ENCODE assay signal across 1 cellular context in the genomic region with DNA sequence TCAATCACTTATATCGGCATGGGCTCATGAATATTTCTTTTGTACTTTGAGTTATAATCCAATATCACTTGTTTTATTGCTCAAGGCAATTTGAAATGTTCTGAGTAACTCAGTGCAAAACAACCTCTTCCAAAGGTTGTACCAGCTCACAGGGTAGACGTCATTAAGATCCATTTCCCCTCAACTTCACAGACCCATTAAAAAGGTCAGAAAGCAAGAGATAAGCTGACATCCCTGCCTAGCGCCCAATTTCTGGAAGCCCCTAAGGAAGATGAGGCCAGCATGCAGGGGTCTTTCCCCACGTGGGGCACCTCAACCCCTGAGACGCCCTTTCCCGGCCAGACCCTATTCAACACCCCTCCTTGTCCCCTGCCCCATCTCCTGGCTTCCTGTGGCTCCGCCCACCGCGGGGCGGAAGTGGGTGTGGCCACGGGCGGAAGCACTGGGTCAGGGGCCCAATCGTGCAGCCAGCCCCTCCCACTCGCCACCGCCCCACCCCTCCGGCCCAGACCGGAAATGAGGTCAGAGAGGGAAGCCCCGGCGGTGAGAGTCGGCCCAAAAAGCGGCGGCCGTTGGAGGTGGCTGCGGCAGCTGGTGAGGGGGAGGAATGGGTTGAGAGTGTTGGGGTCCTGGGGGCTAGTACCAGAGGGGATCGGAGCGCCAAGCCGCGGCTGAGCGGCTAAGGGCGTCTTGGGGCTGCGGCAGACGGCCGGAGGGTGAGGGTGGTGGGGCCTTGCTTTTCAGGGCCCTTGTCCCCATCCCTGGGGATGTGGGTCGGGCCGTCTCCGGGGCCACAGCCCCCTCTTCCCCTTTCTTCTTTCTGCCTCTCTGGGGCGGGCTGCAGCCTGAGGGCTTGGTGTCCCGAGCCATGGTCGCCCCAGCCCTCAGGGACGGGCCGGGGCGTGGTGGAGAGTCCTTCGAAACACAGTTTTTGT.
TF ChIP-seq lines count a peak whose summit lies in the region.

Gene GPATCH2L (plus strand): TSS at position 525 of the 935 bp plus-strand sequence. CDS start 2,442 bp downstream, outside the sequence.

TF ChIP-seq in HepG2, 621 proteins besides CTCF, POLR2A, EP300 and RAD21 (continued from another document and continues in another):
- TF ChIP-seq, protein P1, sequence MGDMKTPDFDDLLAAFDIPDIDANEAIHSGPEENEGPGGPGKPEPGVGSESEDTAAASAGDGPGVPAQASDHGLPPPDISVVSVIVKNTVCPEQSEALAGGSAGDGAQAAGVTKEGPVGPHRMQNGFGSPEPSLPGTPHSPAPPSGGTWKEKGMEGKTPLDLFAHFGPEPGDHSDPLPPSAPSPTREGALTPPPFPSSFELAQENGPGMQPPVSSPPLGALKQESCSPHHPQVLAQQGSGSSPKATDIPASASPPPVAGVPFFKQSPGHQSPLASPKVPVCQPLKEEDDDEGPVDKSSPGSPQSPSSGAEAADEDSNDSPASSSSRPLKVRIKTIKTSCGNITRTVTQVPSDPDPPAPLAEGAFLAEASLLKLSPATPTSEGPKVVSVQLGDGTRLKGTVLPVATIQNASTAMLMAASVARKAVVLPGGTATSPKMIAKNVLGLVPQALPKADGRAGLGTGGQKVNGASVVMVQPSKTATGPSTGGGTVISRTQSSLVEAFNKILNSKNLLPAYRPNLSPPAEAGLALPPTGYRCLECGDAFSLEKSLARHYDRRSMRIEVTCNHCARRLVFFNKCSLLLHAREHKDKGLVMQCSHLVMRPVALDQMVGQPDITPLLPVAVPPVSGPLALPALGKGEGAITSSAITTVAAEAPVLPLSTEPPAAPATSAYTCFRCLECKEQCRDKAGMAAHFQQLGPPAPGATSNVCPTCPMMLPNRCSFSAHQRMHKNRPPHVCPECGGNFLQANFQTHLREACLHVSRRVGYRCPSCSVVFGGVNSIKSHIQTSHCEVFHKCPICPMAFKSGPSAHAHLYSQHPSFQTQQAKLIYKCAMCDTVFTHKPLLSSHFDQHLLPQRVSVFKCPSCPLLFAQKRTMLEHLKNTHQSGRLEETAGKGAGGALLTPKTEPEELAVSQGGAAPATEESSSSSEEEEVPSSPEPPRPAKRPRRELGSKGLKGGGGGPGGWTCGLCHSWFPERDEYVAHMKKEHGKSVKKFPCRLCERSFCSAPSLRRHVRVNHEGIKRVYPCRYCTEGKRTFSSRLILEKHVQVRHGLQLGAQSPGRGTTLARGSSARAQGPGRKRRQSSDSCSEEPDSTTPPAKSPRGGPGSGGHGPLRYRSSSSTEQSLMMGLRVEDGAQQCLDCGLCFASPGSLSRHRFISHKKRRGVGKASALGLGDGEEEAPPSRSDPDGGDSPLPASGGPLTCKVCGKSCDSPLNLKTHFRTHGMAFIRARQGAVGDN (CRISPR knock-in tag; IDR thresholded peaks at IDR 0.05), result peak; percentile 70
- TF ChIP-seq NPAS2 (CRISPR knock-in tag; IDR thresholded peaks at IDR 0.05; ENCODE audit: borderline replicate concordance) (no peak), ZNF678 (CRISPR knock-in tag; IDR thresholded peaks at IDR 0.05) (0 out of 2 replicates have a peak, but pooled peaks have one; percentile 62), GZF1 (CRISPR knock-in tag; IDR thresholded peaks at IDR 0.05) (no peak), KMT2B (CRISPR knock-in tag; IDR thresholded peaks at IDR 0.05) (peak; percentile 61; the same call in 1 of the 2 replicates), ZNF556 (CRISPR knock-in tag; IDR thresholded peaks at IDR 0.05; ENCODE audit: borderline replicate concordance) (peak; percentile 63; the same call in 1 of the 2 replicates), ZNF343 (CRISPR knock-in tag; IDR thresholded peaks at IDR 0.05) (0 out of 2 replicates have a peak, but pooled peaks have one; percentile 24), ZNF619 (CRISPR knock-in tag; IDR thresholded peaks at IDR 0.05) (no peak), MEIS1 (CRISPR knock-in tag; IDR thresholded peaks at IDR 0.05; ENCODE audit: borderline replicate concordance) (peak; percentile 65; the same call in 1 of the 2 replicates), CC2D1A (CRISPR knock-in tag; IDR thresholded peaks at IDR 0.05) (no peak), SMARCC2 (IDR thresholded peaks at IDR 0.05) (no peak), FLYWCH1 (CRISPR knock-in tag; IDR thresholded peaks at IDR 0.05) (no peak), POLR2G (IDR thresholded peaks at IDR 0.05; ENCODE audit: low read depth, low read length) (peak; percentile 89), HNRNPLL (IDR thresholded peaks at IDR 0.05; ENCODE audit: low read depth, low read length, poor library complexity, severe bottlenecking) (peak; percentile 46), KMT2A (CRISPR knock-in tag; IDR thresholded peaks at IDR 0.05) (no peak; the same call in 1 of the 2 replicates), ZNF564 (CRISPR knock-in tag; IDR thresholded peaks at IDR 0.05) (no peak), EEA1 (CRISPR knock-in tag; IDR thresholded peaks at IDR 0.05; ENCODE audit: borderline replicate concordance) (no peak), ZNF441 (CRISPR knock-in tag; IDR thresholded peaks at IDR 0.05; ENCODE audit: borderline replicate concordance) (no peak), CREM (IDR thresholded peaks at IDR 0.05) (peak; percentile 87), CREM (CRISPR knock-in tag; IDR thresholded peaks at IDR 0.05) (no peak), ZNF670 (CRISPR knock-in tag; IDR thresholded peaks at IDR 0.05; ENCODE audit: borderline replicate concordance) (no peak), ZMYM3 (CRISPR knock-in tag; IDR thresholded peaks at IDR 0.05) (no peak), ZNF644 (CRISPR knock-in tag; IDR thresholded peaks at IDR 0.05; ENCODE audit: low read depth) (no peak), NR2F2 (IDR thresholded peaks at IDR 0.05; ENCODE audit: borderline replicate concordance, low read depth) (no peak), HNF4A (CRISPR knock-in tag; IDR thresholded peaks at IDR 0.05) (no peak), CERS6 (CRISPR knock-in tag; IDR thresholded peaks at IDR 0.05) (no peak), KAT8 (CRISPR knock-in tag; IDR thresholded peaks at IDR 0.05) (peak; percentile 72; the same call in 1 of the 2 replicates), ADNP (CRISPR knock-in tag; IDR thresholded peaks at IDR 0.05) (no peak), SNRNP70 (IDR thresholded peaks at IDR 0.05; ENCODE audit: low read depth, low read length) (no peak), ZSCAN21 (CRISPR knock-in tag; IDR thresholded peaks at IDR 0.05; ENCODE audit: borderline replicate concordance) (no peak), ZNF430 (CRISPR knock-in tag; IDR thresholded peaks at IDR 0.05) (no peak), IKZF1 (IDR thresholded peaks at IDR 0.05) (no peak), MBD4 (IDR thresholded peaks at IDR 0.05; ENCODE audit: borderline replicate concordance, low read length) (no peak), ZNF549 (CRISPR knock-in tag; IDR thresholded peaks at IDR 0.05) (no peak), ARNTL (CRISPR knock-in tag; IDR thresholded peaks at IDR 0.05) (peak; percentile 70; the same call in 1 of the 2 replicates), SRY (CRISPR knock-in tag; IDR thresholded peaks at IDR 0.05) (no peak), ZFP41 (CRISPR knock-in tag; IDR thresholded peaks at IDR 0.05; ENCODE audit: borderline replicate concordance) (peak; percentile 24; the same call in 1 of the 2 replicates), LCORL (IDR thresholded peaks at IDR 0.05) (peak; percentile 19; the same call in 1 of the 2 replicates), LCORL (CRISPR knock-in tag; IDR thresholded peaks at IDR 0.05) (peak; percentile 33), ZNF766 (CRISPR knock-in tag; IDR thresholded peaks at IDR 0.05; ENCODE audit: borderline replicate concordance) (peak; percentile 48; the same call in 1 of the 2 replicates), ZNF547 (CRISPR knock-in tag; IDR thresholded peaks at IDR 0.05) (no peak; the same call in 1 of the 2 replicates), ZNF850 (CRISPR knock-in tag; conservative IDR thresholded peaks at IDR 0.05) (no peak), RFX3 (CRISPR knock-in tag; IDR thresholded peaks at IDR 0.05) (no peak), ZSCAN25 (CRISPR knock-in tag; IDR thresholded peaks at IDR 0.05) (no peak), ZNF451 (CRISPR knock-in tag; IDR thresholded peaks at IDR 0.05) (no peak), MEF2D (CRISPR knock-in tag; IDR thresholded peaks at IDR 0.05) (no peak; the same call in 1 of the 2 replicates), SMAD9 (CRISPR knock-in tag; IDR thresholded peaks at IDR 0.05) (no peak), ZNF17 (CRISPR knock-in tag; IDR thresholded peaks at IDR 0.05) (no peak), KDM5B (CRISPR knock-in tag; IDR thresholded peaks at IDR 0.05; ENCODE audit: borderline replicate concordance) (peak; percentile 68; the same call in 1 of the 2 replicates), MTF2 (CRISPR knock-in tag; IDR thresholded peaks at IDR 0.05; ENCODE audit: borderline replicate concordance) (no peak), AHR (CRISPR knock-in tag; IDR thresholded peaks at IDR 0.05) (no peak), CREB3 (CRISPR knock-in tag; IDR thresholded peaks at IDR 0.05) (no peak; the same call in 1 of the 2 replicates)
- TF ChIP-seq, protein P2, sequence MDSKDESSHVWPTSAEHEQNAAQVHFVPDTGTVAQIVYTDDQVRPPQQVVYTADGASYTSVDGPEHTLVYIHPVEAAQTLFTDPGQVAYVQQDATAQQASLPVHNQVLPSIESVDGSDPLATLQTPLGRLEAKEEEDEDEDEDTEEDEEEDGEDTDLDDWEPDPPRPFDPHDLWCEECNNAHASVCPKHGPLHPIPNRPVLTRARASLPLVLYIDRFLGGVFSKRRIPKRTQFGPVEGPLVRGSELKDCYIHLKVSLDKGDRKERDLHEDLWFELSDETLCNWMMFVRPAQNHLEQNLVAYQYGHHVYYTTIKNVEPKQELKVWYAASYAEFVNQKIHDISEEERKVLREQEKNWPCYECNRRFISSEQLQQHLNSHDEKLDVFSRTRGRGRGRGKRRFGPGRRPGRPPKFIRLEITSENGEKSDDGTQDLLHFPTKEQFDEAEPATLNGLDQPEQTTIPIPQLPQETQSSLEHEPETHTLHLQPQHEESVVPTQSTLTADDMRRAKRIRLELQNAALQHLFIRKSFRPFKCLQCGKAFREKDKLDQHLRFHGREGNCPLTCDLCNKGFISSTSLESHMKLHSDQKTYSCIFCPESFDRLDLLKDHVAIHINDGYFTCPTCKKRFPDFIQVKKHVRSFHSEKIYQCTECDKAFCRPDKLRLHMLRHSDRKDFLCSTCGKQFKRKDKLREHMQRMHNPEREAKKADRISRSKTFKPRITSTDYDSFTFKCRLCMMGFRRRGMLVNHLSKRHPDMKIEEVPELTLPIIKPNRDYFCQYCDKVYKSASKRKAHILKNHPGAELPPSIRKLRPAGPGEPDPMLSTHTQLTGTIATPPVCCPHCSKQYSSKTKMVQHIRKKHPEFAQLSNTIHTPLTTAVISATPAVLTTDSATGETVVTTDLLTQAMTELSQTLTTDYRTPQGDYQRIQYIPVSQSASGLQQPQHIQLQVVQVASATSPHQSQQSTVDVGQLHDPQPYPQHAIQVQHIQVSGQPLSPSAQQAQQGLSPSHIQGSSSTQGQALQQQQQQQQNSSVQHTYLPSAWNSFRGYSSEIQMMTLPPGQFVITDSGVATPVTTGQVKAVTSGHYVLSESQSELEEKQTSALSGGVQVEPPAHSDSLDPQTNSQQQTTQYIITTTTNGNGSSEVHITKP (CRISPR knock-in tag; IDR thresholded peaks at IDR 0.05; ENCODE audit: low read depth), result no peak
- TF ChIP-seq, protein P3, sequence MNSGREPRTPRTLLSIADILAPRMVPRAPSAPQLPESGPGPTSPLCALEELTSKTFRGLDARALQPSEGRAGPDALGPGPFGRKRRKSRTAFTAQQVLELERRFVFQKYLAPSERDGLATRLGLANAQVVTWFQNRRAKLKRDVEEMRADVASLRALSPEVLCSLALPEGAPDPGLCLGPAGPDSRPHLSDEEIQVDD (CRISPR knock-in tag; IDR thresholded peaks at IDR 0.05; ENCODE audit: borderline replicate concordance), result no peak
- TF ChIP-seq, protein P4, sequence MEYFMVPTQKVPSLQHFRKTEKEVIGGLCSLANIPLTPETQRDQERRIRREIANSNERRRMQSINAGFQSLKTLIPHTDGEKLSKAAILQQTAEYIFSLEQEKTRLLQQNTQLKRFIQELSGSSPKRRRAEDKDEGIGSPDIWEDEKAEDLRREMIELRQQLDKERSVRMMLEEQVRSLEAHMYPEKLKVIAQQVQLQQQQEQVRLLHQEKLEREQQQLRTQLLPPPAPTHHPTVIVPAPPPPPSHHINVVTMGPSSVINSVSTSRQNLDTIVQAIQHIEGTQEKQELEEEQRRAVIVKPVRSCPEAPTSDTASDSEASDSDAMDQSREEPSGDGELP (IDR thresholded peaks at IDR 0.05; ENCODE audit: borderline replicate concordance, low read depth), result no peak; the same call in 1 of the 2 replicates
- TF ChIP-seq, protein P5, sequence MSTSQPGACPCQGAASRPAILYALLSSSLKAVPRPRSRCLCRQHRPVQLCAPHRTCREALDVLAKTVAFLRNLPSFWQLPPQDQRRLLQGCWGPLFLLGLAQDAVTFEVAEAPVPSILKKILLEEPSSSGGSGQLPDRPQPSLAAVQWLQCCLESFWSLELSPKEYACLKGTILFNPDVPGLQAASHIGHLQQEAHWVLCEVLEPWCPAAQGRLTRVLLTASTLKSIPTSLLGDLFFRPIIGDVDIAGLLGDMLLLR (CRISPR knock-in tag; IDR thresholded peaks at IDR 0.05), result no peak
- TF ChIP-seq, protein P6, sequence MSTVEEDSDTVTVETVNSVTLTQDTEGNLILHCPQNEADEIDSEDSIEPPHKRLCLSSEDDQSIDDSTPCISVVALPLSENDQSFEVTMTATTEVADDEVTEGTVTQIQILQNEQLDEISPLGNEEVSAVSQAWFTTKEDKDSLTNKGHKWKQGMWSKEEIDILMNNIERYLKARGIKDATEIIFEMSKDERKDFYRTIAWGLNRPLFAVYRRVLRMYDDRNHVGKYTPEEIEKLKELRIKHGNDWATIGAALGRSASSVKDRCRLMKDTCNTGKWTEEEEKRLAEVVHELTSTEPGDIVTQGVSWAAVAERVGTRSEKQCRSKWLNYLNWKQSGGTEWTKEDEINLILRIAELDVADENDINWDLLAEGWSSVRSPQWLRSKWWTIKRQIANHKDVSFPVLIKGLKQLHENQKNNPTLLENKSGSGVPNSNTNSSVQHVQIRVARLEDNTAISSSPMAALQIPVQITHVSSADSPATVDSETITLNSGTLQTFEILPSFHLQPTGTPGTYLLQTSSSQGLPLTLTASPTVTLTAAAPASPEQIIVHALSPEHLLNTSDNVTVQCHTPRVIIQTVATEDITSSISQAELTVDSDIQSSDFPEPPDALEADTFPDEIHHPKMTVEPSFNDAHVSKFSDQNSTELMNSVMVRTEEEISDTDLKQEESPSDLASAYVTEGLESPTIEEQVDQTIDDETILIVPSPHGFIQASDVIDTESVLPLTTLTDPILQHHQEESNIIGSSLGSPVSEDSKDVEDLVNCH (CRISPR knock-in tag; IDR thresholded peaks at IDR 0.05), result no peak
